In genomic region chr10:43304687-43305333, GRCh38 we compare ENCODE assay signal across 8 cellular contexts. TPM values are rescaled to one million over a fixed set of nuclear protein-coding genes. Genes with fewer than 3 reads are reported as not detected.
DNase-seq lines count a peak whose midpoint lies in the region; ATAC-seq lines count a peak whose summit lies in the region.

No MANE protein-coding gene starts in this region.

- H3K4me3 Mint-ChIP-seq in CD8-positive, alpha-beta memory T cell: peak overlapping the region; percentile 66 to 89 (median 84)
- peak overlapping the region; percentile 69 for H3K4me3 Mint-ChIP-seq in activated CD4-positive, alpha-beta memory T cell treated with anti-CD3 and anti-CD28 coated beads for 36 hours

- ATAC-seq in HG02588 (IDR thresholded peaks at IDR 0.05; ENCODE audit: unreplicated experiment): no peak
- no peak for ATAC-seq in GM21515 (IDR thresholded peaks at IDR 0.05; ENCODE audit: unreplicated experiment)

- intact Hi-C loops in activated CD4-positive, alpha-beta memory T cell treated with anti-CD3 and anti-CD28 coated beads for 36 hours (cut with micrococcal nuclease): no loop called here

- H3K9me3 ChIP-seq in CD8-positive, alpha-beta memory T cell (ENCODE audit: low read length): no peaks in the 10 kb centered on the region

- DNase-seq in CD8-positive, alpha-beta memory T cell: peak; percentile 38 to 66 (median 41)
- DNase-seq in M059J (ENCODE audit: low read depth) (peak; percentile 17), lung microvascular endothelial cell (ENCODE audit: low read depth in 2 of 2) (peak; percentile 17 to 32)
- peak; percentile 78 for DNase-seq in activated CD4-positive, alpha-beta memory T cell treated with anti-CD3 and anti-CD28 coated beads for 36 hours
- peak; percentile 15 for DNase-seq in effector CD8-positive, alpha-beta T cell (lab: John Stamatoyannopoulos, UW)
- peak; percentile 55 to 64 for DNase-seq in stimulated activated CD4-positive, alpha-beta T cell treated with anti-CD3 and anti-CD28 coated beads, Interleukin-4, amount 100 ng/mL, for 48 hours (ENCODE audit: low read depth in 2 of 2)

- POLR2A ChIA-PET in CD8-positive, alpha-beta memory T cell (lab: Charles Lee): no interaction called here
- POLR2A ChIA-PET in activated CD4-positive, alpha-beta memory T cell treated with anti-CD3 and anti-CD28 coated beads for 36 hours (lab: Charles Lee): interaction anchor here (1.1 kb wide), 1 partner anchor 11 kb away, joined by 3 read pairs; no protein-coding TSS in a partner anchor

- peak overlapping the region; percentile 24 for H3K4me3 ChIP-seq in CD8-positive, alpha-beta memory T cell (ENCODE audit: low read length)

- CTCF ChIA-PET in CD8-positive, alpha-beta memory T cell (lab: Charles Lee): interaction anchor here (0.8 to 4.7 kb wide), 7 partner anchors 9 to 101 kb away, joined by 3 to 22 read pairs (median 5); no protein-coding TSS in a partner anchor
- CTCF ChIA-PET in activated CD4-positive, alpha-beta memory T cell treated with anti-CD3 and anti-CD28 coated beads for 36 hours (lab: Charles Lee): interaction anchor here (1.2 to 4.0 kb wide), 4 partner anchors 12 to 158 kb away, joined by 3 to 29 read pairs (median 4); no protein-coding TSS in a partner anchor

- H3K27me3 ChIP-seq in CD8-positive, alpha-beta memory T cell (ENCODE audit: insufficient read depth, low read length, poor library complexity, severe bottlenecking): no peaks in the 10 kb centered on the region

- peak overlapping the region; percentile 40 to 84 (median 77) for H3K27ac Mint-ChIP-seq in CD8-positive, alpha-beta memory T cell
- H3K27ac Mint-ChIP-seq in activated CD4-positive, alpha-beta memory T cell treated with anti-CD3 and anti-CD28 coated beads for 36 hours: peak overlapping the region; percentile 23

- H3K36me3 ChIP-seq in CD8-positive, alpha-beta memory T cell (ENCODE audit: insufficient read depth, low read length): no peaks in the 10 kb centered on the region

- no peaks in the 10 kb centered on the region for H3K27me3 Mint-ChIP-seq in CD8-positive, alpha-beta memory T cell
- no peaks in the 10 kb centered on the region for H3K27me3 Mint-ChIP-seq in activated CD4-positive, alpha-beta memory T cell treated with anti-CD3 and anti-CD28 coated beads for 36 hours

- H3K4me1 ChIP-seq in CD8-positive, alpha-beta memory T cell (ENCODE audit: insufficient read depth, low read length): peaks cover 28% of the 10 kb centered on the region

- H3K27ac ChIP-seq in CD8-positive, alpha-beta memory T cell (ENCODE audit: low read depth, low read length): no peak overlapping the region

- H3K4me1 Mint-ChIP-seq in CD8-positive, alpha-beta memory T cell: peaks cover 47 to 59% (median 51%) of the 10 kb centered on the region in 3 donors
- peaks cover 58% of the 10 kb centered on the region for H3K4me1 Mint-ChIP-seq in activated CD4-positive, alpha-beta memory T cell treated with anti-CD3 and anti-CD28 coated beads for 36 hours (ENCODE audit: low read depth)

- no peaks in the 10 kb centered on the region for H3K36me3 Mint-ChIP-seq in CD8-positive, alpha-beta memory T cell
- no peaks in the 10 kb centered on the region for H3K36me3 Mint-ChIP-seq in activated CD4-positive, alpha-beta memory T cell treated with anti-CD3 and anti-CD28 coated beads for 36 hours

- no peaks in the 10 kb centered on the region for H3K9me3 Mint-ChIP-seq in CD8-positive, alpha-beta memory T cell
- peaks cover 8% of the 10 kb centered on the region for H3K9me3 Mint-ChIP-seq in activated CD4-positive, alpha-beta memory T cell treated with anti-CD3 and anti-CD28 coated beads for 36 hours

RNA-seq across cellular contexts. Expression of gene RASGEF1A, which starts 37.9 kb away (rescaled TPM):
- 1 to 10 TPM; 1.8 to 2.1 TPM for total RNA-seq in CD8-positive, alpha-beta memory T cell
- polyA plus RNA-seq in CD8-positive, alpha-beta memory T cell: 8.5 TPM
- total RNA-seq in M059J (2014; rRNA removed; shearing (Covaris generic)): not detected in 2 replicates
- total RNA-seq in activated CD4-positive, alpha-beta memory T cell treated with anti-CD3 and anti-CD28 coated beads for 36 hours: 1 to 10 TPM; 1.2 to 1.9 TPM
- under 0.01 and 0.44 TPM in 2 replicates for total RNA-seq in lung microvascular endothelial cell

Comparison
In these comparisons a context has a peak if more than half of its experiments do, and no peak if none do; other contexts are left out.
1. DNase-seq: peak in every context shown above with its lines; median percentile 78 in activated CD4-positive, alpha-beta memory T cell treated with anti-CD3 and anti-CD28 coated beads for 36 hours; 60 in stimulated activated CD4-positive, alpha-beta T cell treated with anti-CD3 and anti-CD28 coated beads, Interleukin-4, amount 100 ng/mL, for 48 hours; 41 in CD8-positive, alpha-beta memory T cell; 24 in lung microvascular endothelial cell; 17 in M059J; 15 in effector CD8-positive, alpha-beta T cell.